In the genomic region with DNA sequence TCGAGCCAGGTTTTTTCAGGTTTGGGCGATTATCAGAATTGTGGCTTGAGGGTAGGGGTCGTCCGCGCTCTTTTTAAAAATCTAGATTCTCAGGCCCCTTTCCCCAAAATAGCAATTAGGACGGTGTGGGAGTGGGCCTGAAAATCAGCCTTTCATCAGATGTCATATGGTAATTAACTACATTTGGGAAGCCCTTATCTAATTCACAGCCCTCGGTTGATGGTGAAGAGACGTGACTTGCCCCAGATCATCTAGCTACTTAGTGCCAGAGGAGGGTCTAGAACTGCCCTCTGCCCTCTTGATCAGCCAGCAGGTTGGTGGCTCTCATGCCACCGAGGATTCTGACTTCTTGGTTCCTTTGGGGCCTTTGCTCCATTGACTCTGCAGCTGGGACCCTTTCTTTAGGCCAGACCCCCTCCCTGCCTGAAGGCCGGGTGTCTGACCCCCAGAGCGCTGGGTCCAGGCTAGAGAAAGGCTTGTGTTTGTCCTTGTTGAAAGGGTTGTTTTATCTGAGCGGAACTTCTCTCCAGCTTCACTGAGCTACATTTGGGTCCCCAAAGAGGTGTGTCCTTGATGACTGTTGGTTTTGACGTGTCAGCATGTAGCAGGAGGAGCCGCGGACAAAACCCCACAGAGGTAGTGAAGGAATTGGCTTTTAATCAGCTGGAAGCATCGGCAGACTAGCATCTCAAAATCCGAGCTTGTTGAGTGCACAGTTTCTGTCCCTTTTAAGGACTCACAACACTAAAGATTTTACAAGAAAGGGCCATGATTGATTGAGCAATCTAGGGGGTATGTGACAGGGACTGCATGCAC, we compare ENCODE assay signal across 8 cellular contexts. TPM values are rescaled to one million over a fixed set of nuclear protein-coding genes. Genes with fewer than 3 reads are reported as not detected.
A peak's percentile ranks its signal among the peaks of the same experiment; 100 is the strongest.
DNase-seq lines count a peak whose midpoint lies in the region; ATAC-seq and TF ChIP-seq lines count a peak whose summit lies in the region.

No MANE protein-coding gene starts in this region.

- intact Hi-C loops in heart right ventricle (cut with DNase I) (loop anchor here in 5 of 10 donors (1.0 to 10.0 kb wide), 7 partner anchors 16 to 383 kb away; partner anchors contain the start of gene HAPLN3 (in 3 of the 5)), gastrocnemius medialis (cut with DNase I; ENCODE audit: low total_unique reads) (loop anchor here (5.0 kb wide), 2 partner anchors 275 to 710 kb away; partner anchors contain the start of genes HAPLN3 and POLG)

- H3K27ac ChIP-seq in heart right ventricle (peak overlapping the region; percentile 79 to 94 (median 92)), gastrocnemius medialis (peak overlapping the region; percentile 80 to 88 (median 86))

- WGBS in heart right ventricle, 2 donors, result 27 to 33% methylated on average over 17 of the region's 17 CpGs

- ATAC-seq in activated T-helper 17 cell treated with anti-CD3 and anti-CD28 coated beads, Interleukin-2, amount 50 U/mL, for 72 hours (replicated peaks), result peak; percentile 28
- ATAC-seq in heart right ventricle (peak in 1 of 8 donors; percentile 23), gastrocnemius medialis (no peak)

- peak overlapping the region; percentile 89 for H3K27ac Mint-ChIP-seq in activated T-helper 17 cell treated with anti-CD3 and anti-CD28 coated beads, Interleukin-2, amount 50 U/mL, for 72 hours

- in situ Hi-C loops in gastrocnemius medialis (cut with MboI; ENCODE audit: low sequenced_read_pairs in 4 of 4) (loop anchor here in 1 of 4 donors (25.0 kb wide), 1 partner anchor 135 kb away; no protein-coding TSS in a partner anchor), G401 (cut with HindIII; ENCODE audit: low sequenced_read_pairs) (no loop called here)

- no peaks in the 10 kb centered on the region for H3K27me3 ChIP-seq in H7 (ENCODE audit: control insufficient read depth, insufficient read depth, low read length)
- no peaks in the 10 kb centered on the region for H3K27me3 ChIP-seq in heart right ventricle
- no peaks in the 10 kb centered on the region for H3K27me3 ChIP-seq in gastrocnemius medialis

- peaks cover 12% of the 10 kb centered on the region for H3K4me1 Mint-ChIP-seq in activated T-helper 17 cell treated with anti-CD3 and anti-CD28 coated beads, Interleukin-2, amount 50 U/mL, for 72 hours

- H3K4me3 Mint-ChIP-seq in activated T-helper 17 cell treated with anti-CD3 and anti-CD28 coated beads, Interleukin-2, amount 50 U/mL, for 72 hours, result peak overlapping the region; percentile 87

- TF ChIP-seq CTCF in heart right ventricle (IDR thresholded peaks at IDR 0.05) (no peak), gastrocnemius medialis (IDR thresholded peaks at IDR 0.05 in 4 of 5, conservative IDR thresholded peaks at IDR 0.05 in 1 of 5) (no peak)

- peaks cover 57% of the 10 kb centered on the region for H3K36me3 Mint-ChIP-seq in activated T-helper 17 cell treated with anti-CD3 and anti-CD28 coated beads, Interleukin-2, amount 50 U/mL, for 72 hours (ENCODE audit: low read depth)

- DNase-seq in GM03348 (ENCODE audit: low spot score) (peak; percentile 60), H7 (peak; percentile 33), NCI-H69 (lab: John Stamatoyannopoulos, UW) (peak; percentile 14), heart right ventricle (no peak), gastrocnemius medialis (no peak), G401 (ENCODE audit: low spot score) (no peak), cerebellar nuclear complex (lab: John Stamatoyannopoulos, UW) (no peak)

- no peak for TF ChIP-seq POLR2A in gastrocnemius medialis (IDR thresholded peaks at IDR 0.05)

- H3K9me3 ChIP-seq in heart right ventricle (no peaks in the 10 kb centered on the region), gastrocnemius medialis (no peaks in the 10 kb centered on the region)

- peak overlapping the region; percentile 84 for H3K4me3 ChIP-seq in H7 (ENCODE audit: insufficient read depth, low read depth, low read length)
- peak overlapping the region; percentile 52 to 96 (median 82) for H3K4me3 ChIP-seq in heart right ventricle
- H3K4me3 ChIP-seq in gastrocnemius medialis, result peak overlapping the region; percentile 74 to 99 (median 88)

- peaks cover 5% of the 10 kb centered on the region for H3K27me3 Mint-ChIP-seq in activated T-helper 17 cell treated with anti-CD3 and anti-CD28 coated beads, Interleukin-2, amount 50 U/mL, for 72 hours

- peaks cover 24% of the 10 kb centered on the region for H3K36me3 ChIP-seq in H7 (replicated peaks; ENCODE audit: control insufficient read depth, insufficient read depth, low read length)
- peaks cover 0 to 14% (median 7%) of the 10 kb centered on the region in 9 donors for H3K36me3 ChIP-seq in heart right ventricle
- peaks cover 0 to 9% of the 10 kb centered on the region in 2 donors for H3K36me3 ChIP-seq in gastrocnemius medialis

- H3K4me1 ChIP-seq in heart right ventricle (peaks cover 6 to 59% (median 36%) of the 10 kb centered on the region in 9 donors), gastrocnemius medialis (peaks cover 14 to 31% of the 10 kb centered on the region in 2 donors)

- H3K9me3 Mint-ChIP-seq in activated T-helper 17 cell treated with anti-CD3 and anti-CD28 coated beads, Interleukin-2, amount 50 U/mL, for 72 hours, result no peaks in the 10 kb centered on the region

RNA-seq across cellular contexts. Expression of gene AEN, which starts 0.9 kb away (rescaled TPM):
- 60.7 and 64.8 TPM in 2 replicates for total RNA-seq in H7 (2014; rRNA removed; shearing (Covaris generic))
- 10 to 100 TPM; 43.6 to 53.8 TPM for total RNA-seq in activated T-helper 17 cell treated with anti-CD3 and anti-CD28 coated beads, Interleukin-2, amount 50 U/mL, for 72 hours
- 1 to 10 TPM; 4.0 to 9.5 (median 5.6) TPM for total RNA-seq in heart right ventricle
- polyA plus RNA-seq in heart right ventricle, result 10 to 100 TPM in 1 of 2 donors, 1 to 10 TPM in 1; 3.4 to 13.2 TPM
- 10 to 100 TPM; 16.1 to 19.2 (median 17.3) TPM for total RNA-seq in gastrocnemius medialis
- total RNA-seq in G401 (2014; rRNA removed; shearing (Covaris generic)), result 112 and 148 TPM in 2 replicates

RNA-seq across cellular contexts. Expression of gene ISG20, which starts 16.8 kb away (rescaled TPM):
- total RNA-seq in H7 (2014; rRNA removed; shearing (Covaris generic)), result 0.14 and 3.4 TPM in 2 replicates
- 10 to 100 TPM; 34.9 to 89.7 TPM for total RNA-seq in activated T-helper 17 cell treated with anti-CD3 and anti-CD28 coated beads, Interleukin-2, amount 50 U/mL, for 72 hours
- total RNA-seq in heart right ventricle (10 to 100 TPM in 1 of 10 donors, 1 to 10 TPM in 9; 2.0 to 23.0 (median 4.5) TPM), gastrocnemius medialis (1 to 10 TPM; 1.2 to 9.2 (median 1.6) TPM)
- polyA plus RNA-seq in heart right ventricle, result 10 to 100 TPM in 1 of 2 donors, 1 to 10 TPM in 1; 3.6 to 13.8 TPM
- total RNA-seq in G401 (2014; rRNA removed; shearing (Covaris generic)), result 6.6 and 12.5 TPM in 2 replicates

Comparison
In these comparisons a context has a peak if more than half of its experiments do, and no peak if none do; other contexts are left out.
1. DNase-seq: peak in GM03348 (single experiment), H7 (single experiment) and NCI-H69 (single experiment); none in heart right ventricle (0 of 2), gastrocnemius medialis (0 of 2), G401 (single experiment) and cerebellar nuclear complex (0 of 2).
2. Peak in every context shown above with its lines, with median percentiles within 50 percentile points of each other: H3K4me3 ChIP-seq.